Comparison of ENCODE assay signal across 11 cellular contexts in genomic region chr18:62869327-62869726, GRCh38.
DNase-seq lines count a peak whose midpoint lies in the region; ATAC-seq and TF ChIP-seq lines count a peak whose summit lies in the region.
"Had no signal": no experiment of that assay in that cellular context is flagged by ENCODE, and none has a peak within 500 bp of the region (broad histone marks: within the 10 kb centered on the region; RNA-seq: fewer than 3 reads in every experiment).

No MANE protein-coding gene starts in this region.

- H3K27ac Mint-ChIP-seq in activated naive CD4-positive, alpha-beta T cell treated with anti-CD3 and anti-CD28 coated beads, Interleukin-2, amount 50 U/mL, for 24 hours: peak overlapping the region; percentile 91
- peak overlapping the region; percentile 85 for H3K27ac Mint-ChIP-seq in activated naive CD8-positive, alpha-beta T cell treated with anti-CD3 and anti-CD28 coated beads, Interleukin-2, amount 50 U/mL, for 24 hours

- peak; percentile 55 for ATAC-seq in HG03064 (IDR thresholded peaks at IDR 0.05; ENCODE audit: low read depth, unreplicated experiment)
- peak; percentile 33 for ATAC-seq in activated naive CD8-positive, alpha-beta T cell treated with anti-CD3 and anti-CD28 coated beads, Interleukin-2, amount 50 U/mL, for 24 hours
- ATAC-seq: gastrocnemius medialis had no signal

- no peak for TF ChIP-seq CTCF in tibial artery (IDR thresholded peaks at IDR 0.05)

- peaks cover 24% of the 10 kb centered on the region for H3K4me1 Mint-ChIP-seq in activated naive CD4-positive, alpha-beta T cell treated with anti-CD3 and anti-CD28 coated beads, Interleukin-2, amount 50 U/mL, for 24 hours
- H3K4me1 Mint-ChIP-seq in activated naive CD8-positive, alpha-beta T cell treated with anti-CD3 and anti-CD28 coated beads, Interleukin-2, amount 50 U/mL, for 24 hours: peaks cover 21% of the 10 kb centered on the region

- no peaks in the 10 kb centered on the region for H3K27me3 ChIP-seq in tibial artery
- H3K27me3 ChIP-seq: gastrocnemius medialis had no signal

- peaks cover 0 to 29% (median 6%) of the 10 kb centered on the region in 4 donors for H3K4me1 ChIP-seq in tibial artery
- H3K4me1 ChIP-seq: gastrocnemius medialis, parathyroid adenoma had no signal

- H3K9me3 ChIP-seq in tibial artery: no peaks in the 10 kb centered on the region
- H3K9me3 ChIP-seq: gastrocnemius medialis had no signal

- H3K36me3 Mint-ChIP-seq in activated naive CD4-positive, alpha-beta T cell treated with anti-CD3 and anti-CD28 coated beads, Interleukin-2, amount 50 U/mL, for 24 hours: no peaks in the 10 kb centered on the region
- H3K36me3 Mint-ChIP-seq in activated naive CD8-positive, alpha-beta T cell treated with anti-CD3 and anti-CD28 coated beads, Interleukin-2, amount 50 U/mL, for 24 hours (ENCODE audit: low read depth): no peaks in the 10 kb centered on the region

- no peak for DNase-seq in activated naive CD4-positive, alpha-beta T cell (lab: John Stamatoyannopoulos, UW)
- no peak for DNase-seq in activated naive CD8-positive, alpha-beta T cell treated with anti-CD3 and anti-CD28 coated beads, Interleukin-2, amount 50 U/mL, for 24 hours
- DNase-seq in tibial artery: no peak
- no peak for DNase-seq in mesenteric fat pad (ENCODE audit: low spot score)
- no peak for DNase-seq in SW 1271 (lab: John Stamatoyannopoulos, UW)
- DNase-seq in amygdala (lab: John Stamatoyannopoulos, UW): no peak
- DNase-seq: gastrocnemius medialis, GM23248 had no signal

- H3K9me3 Mint-ChIP-seq in activated naive CD4-positive, alpha-beta T cell treated with anti-CD3 and anti-CD28 coated beads, Interleukin-2, amount 50 U/mL, for 24 hours: no peaks in the 10 kb centered on the region
- peaks cover 3% of the 10 kb centered on the region for H3K9me3 Mint-ChIP-seq in activated naive CD8-positive, alpha-beta T cell treated with anti-CD3 and anti-CD28 coated beads, Interleukin-2, amount 50 U/mL, for 24 hours

- peak overlapping the region; percentile 21 to 28 for H3K4me3 ChIP-seq in tibial artery
- H3K4me3 ChIP-seq: gastrocnemius medialis, GM23248 had no signal

- peak overlapping the region; percentile 31 to 59 for H3K27ac ChIP-seq in tibial artery
- H3K27ac ChIP-seq: gastrocnemius medialis, GM23248, parathyroid adenoma had no signal

- intact Hi-C loops in tibial artery (cut with DNase I; ENCODE audit: low total_unique reads): no loop called here

- peak overlapping the region; percentile 73 for H3K4me3 Mint-ChIP-seq in activated naive CD4-positive, alpha-beta T cell treated with anti-CD3 and anti-CD28 coated beads, Interleukin-2, amount 50 U/mL, for 24 hours
- H3K4me3 Mint-ChIP-seq in activated naive CD8-positive, alpha-beta T cell treated with anti-CD3 and anti-CD28 coated beads, Interleukin-2, amount 50 U/mL, for 24 hours: peak overlapping the region; percentile 59

- no peaks in the 10 kb centered on the region for H3K27me3 Mint-ChIP-seq in activated naive CD4-positive, alpha-beta T cell treated with anti-CD3 and anti-CD28 coated beads, Interleukin-2, amount 50 U/mL, for 24 hours
- H3K27me3 Mint-ChIP-seq in activated naive CD8-positive, alpha-beta T cell treated with anti-CD3 and anti-CD28 coated beads, Interleukin-2, amount 50 U/mL, for 24 hours: no peaks in the 10 kb centered on the region

- H3K36me3 ChIP-seq in tibial artery: no peaks in the 10 kb centered on the region
- H3K36me3 ChIP-seq: gastrocnemius medialis had no signal
